17 cellular contexts compared by ENCODE assay signal in genomic region chr15:45113380-45113990, GRCh38. TPM values are rescaled to one million over a fixed set of nuclear protein-coding genes. Genes with fewer than 3 reads are reported as not detected.
A peak's percentile ranks its signal among the peaks of the same experiment; 100 is the strongest.
DNase-seq lines count a peak whose midpoint lies in the region; FAIRE-seq and TF ChIP-seq lines count a peak whose summit lies in the region.
"Had no signal": no experiment of that assay in that cellular context is flagged by ENCODE, and none has a peak within 500 bp of the region (broad histone marks: within the 10 kb centered on the region; RNA-seq: fewer than 3 reads in every experiment).

No MANE protein-coding gene starts in this region.

- intact Hi-C loops in endothelial cell of umbilical vein (cut with micrococcal nuclease): no loop called here

- H3K4me2 ChIP-seq in Karpas-422 (ENCODE audit: low read depth, low read length, poor library complexity, severe bottlenecking): peak overlapping the region; percentile 36
- H3K4me2 ChIP-seq in endothelial cell of umbilical vein (ENCODE audit: insufficient read depth, low read length): no peak overlapping the region
- peak overlapping the region; percentile 65 for H3K4me2 ChIP-seq in neural progenitor cell

- H3K27ac Mint-ChIP-seq in neural progenitor cell: no peak overlapping the region
- H3K27ac Mint-ChIP-seq: activated naive CD4-positive, alpha-beta T cell treated with anti-CD3 and anti-CD28 coated beads, Interleukin-2, amount 50 U/mL, for 24 hours had no signal

- H3F3A ChIP-seq in neural progenitor cell (ENCODE audit: low read depth): no peaks in the 10 kb centered on the region

- no peak for TF ChIP-seq POLR2A in endothelial cell of umbilical vein (IDR thresholded peaks at IDR 0.05; ENCODE audit: low read depth, low read length)

- H3K27ac ChIP-seq in Karpas-422 (ENCODE audit: low read length) (no peak overlapping the region), endothelial cell of umbilical vein (ENCODE audit: insufficient read depth, low read depth, low read length) (no peak overlapping the region), neural progenitor cell (no peak overlapping the region)
- H3K27ac ChIP-seq: suprapubic skin had no signal

- H3K4me1 ChIP-seq in Karpas-422 (ENCODE audit: low read length) (peaks cover 9% of the 10 kb centered on the region), endothelial cell of umbilical vein (ENCODE audit: control insufficient read depth, extremely low read depth, insufficient read depth, low read length) (peaks cover 4% of the 10 kb centered on the region), neural progenitor cell (no peaks in the 10 kb centered on the region)

- H3K27me3 Mint-ChIP-seq in neural progenitor cell (ENCODE audit: insufficient read depth, low read depth): peaks cover 83% of the 10 kb centered on the region

- peaks cover 4% of the 10 kb centered on the region for H3K9me3 Mint-ChIP-seq in neural progenitor cell
- H3K9me3 Mint-ChIP-seq: activated naive CD4-positive, alpha-beta T cell treated with anti-CD3 and anti-CD28 coated beads, Interleukin-2, amount 50 U/mL, for 24 hours had no signal

- no peaks in the 10 kb centered on the region for H3K9me3 ChIP-seq in Karpas-422 (ENCODE audit: low read length)
- no peaks in the 10 kb centered on the region for H3K9me3 ChIP-seq in endothelial cell of umbilical vein (replicated peaks; ENCODE audit: control insufficient read depth, insufficient read depth, low read length)
- no peaks in the 10 kb centered on the region for H3K9me3 ChIP-seq in neural progenitor cell (ENCODE audit: low read depth)
- H3K9me3 ChIP-seq: suprapubic skin had no signal

- H3K4me3 Mint-ChIP-seq in neural progenitor cell: peak overlapping the region; percentile 24

- POLR2A ChIA-PET in endothelial cell of umbilical vein (lab: Charles Lee): no interaction called here

- CTCF ChIA-PET in endothelial cell of umbilical vein (lab: Charles Lee): interaction anchor here (0.6 to 1.6 kb wide), 2 partner anchors 13 to 192 kb away, joined by 3 to 7 read pairs; no protein-coding TSS in a partner anchor

- no peak overlapping the region for H3K4me3 ChIP-seq in Karpas-422 (ENCODE audit: low read length)
- H3K4me3 ChIP-seq in endothelial cell of umbilical vein (replicated peaks in 1 of 3; ENCODE audit: insufficient read depth in 1 of 3, low read depth in 1 of 3, low read length in 3 of 3): no peak overlapping the region
- peak overlapping the region; percentile 13 for H3K4me3 ChIP-seq in neural progenitor cell
- H3K4me3 ChIP-seq: K562 had no signal

- H3K79me2 ChIP-seq in Karpas-422 (ENCODE audit: low read length) (no peaks in the 10 kb centered on the region), endothelial cell of umbilical vein (ENCODE audit: control insufficient read depth, insufficient read depth, low read length) (no peaks in the 10 kb centered on the region), neural progenitor cell (ENCODE audit: low read depth) (no peaks in the 10 kb centered on the region)

- H2AFZ ChIP-seq in Karpas-422 (ENCODE audit: low read length) (no peak overlapping the region), endothelial cell of umbilical vein (ENCODE audit: low read depth, low read length) (no peak overlapping the region), neural progenitor cell (replicated peaks) (no peak overlapping the region)

- no TSS peak for BruUV-seq in endothelial cell of umbilical vein (replicated peaks; lab: Mats Ljungman, UMichigan)

- no peak for FAIRE-seq in endothelial cell of umbilical vein (lab: Jason Lieb, UNC)
- FAIRE-seq: GM12891, K562 had no signal

- H3K9me2 ChIP-seq in Karpas-422 (replicated peaks; ENCODE audit: insufficient read depth, low read length): no peaks in the 10 kb centered on the region

- H3K9me1 ChIP-seq in endothelial cell of umbilical vein (replicated peaks; ENCODE audit: control insufficient read depth, extremely low read depth, insufficient read depth, low read length): no peaks in the 10 kb centered on the region

- H3K36me3 Mint-ChIP-seq in neural progenitor cell: no peaks in the 10 kb centered on the region
- H3K36me3 Mint-ChIP-seq: activated naive CD4-positive, alpha-beta T cell treated with anti-CD3 and anti-CD28 coated beads, Interleukin-2, amount 50 U/mL, for 24 hours had no signal

- H3K27me3 ChIP-seq in Karpas-422 (ENCODE audit: low read length) (no peaks in the 10 kb centered on the region), endothelial cell of umbilical vein (ENCODE audit: control insufficient read depth in 2 of 2, insufficient read depth in 2 of 2, low read length in 2 of 2) (peaks cover 79 to 87% of the 10 kb centered on the region in 2 experiments), neural progenitor cell (peaks cover 98% of the 10 kb centered on the region)

- DNase-seq in NCI-H1694 treated with DMSO at 0.1 percent for 48 hours (lab: John Stamatoyannopoulos, UW) (peak; percentile 12), NCI-H1694 (lab: John Stamatoyannopoulos, UW) (no peak), Karpas-422 (no peak), endothelial cell of umbilical vein (ENCODE audit: low read depth, low spot score) (no peak), neural progenitor cell (ENCODE audit: low spot score) (peak; percentile 5), GM19238 (ENCODE audit: insufficient read length, low spot score) (no peak), nucleus accumbens (lab: John Stamatoyannopoulos, UW) (no peak)
- DNase-seq in activated T-cell treated with anti-CD3 and anti-CD28 coated beads, Interleukin-2, amount 50 U/mL, for 1 hour: no peak
- DNase-seq: 8988T; activated CD4-positive, CD25-positive, alpha-beta regulatory T cell; central memory CD4-positive, alpha-beta T cell; kidney glomerular epithelial cell; NCI-H1417 treated with DMSO at 0.1 percent for 48 hours had no signal

- TF ChIP-seq CTCF in endothelial cell of umbilical vein (IDR thresholded peaks at IDR 0.05; ENCODE audit: extremely low read depth in 1 of 2, insufficient read depth in 1 of 2, low read depth in 1 of 2, low read length in 2 of 2): no peak
- no peak for TF ChIP-seq CTCF in neural progenitor cell (IDR thresholded peaks at IDR 0.05)

- peaks cover 25% of the 10 kb centered on the region for H3K4me1 Mint-ChIP-seq in neural progenitor cell

- H3K9ac ChIP-seq in Karpas-422 (ENCODE audit: low read length) (no peak overlapping the region), endothelial cell of umbilical vein (replicated peaks; ENCODE audit: extremely low read depth, insufficient read depth, low read length) (no peak overlapping the region), neural progenitor cell (no peak overlapping the region)

- H3K36me3 ChIP-seq in Karpas-422 (ENCODE audit: insufficient read depth, low read length): no peaks in the 10 kb centered on the region
- no peaks in the 10 kb centered on the region for H3K36me3 ChIP-seq in endothelial cell of umbilical vein (ENCODE audit: control insufficient read depth in 2 of 2, extremely low read depth in 1 of 2, insufficient read depth in 2 of 2, low read length in 2 of 2)
- H3K36me3 ChIP-seq in neural progenitor cell: no peaks in the 10 kb centered on the region
- H3K36me3 ChIP-seq: suprapubic skin had no signal

- H4K20me1 ChIP-seq in Karpas-422 (ENCODE audit: insufficient read depth, low read depth, low read length) (no peaks in the 10 kb centered on the region), endothelial cell of umbilical vein (replicated peaks; ENCODE audit: control insufficient read depth, extremely low read depth, insufficient read depth, low read length) (no peaks in the 10 kb centered on the region), neural progenitor cell (ENCODE audit: low read depth) (peaks cover 27% of the 10 kb centered on the region)

- dilution Hi-C loops in endothelial cell of umbilical vein (cut with MboI; ENCODE audit: extremely low pct_ligation_motif_present, low sequenced_read_pairs): no loop called here

RNA-seq across cellular contexts. Expression of gene DUOX2, which starts 0.5 kb away (rescaled TPM):
- total RNA-seq in Karpas-422 (2014; rRNA removed; shearing (Covaris generic); ENCODE audit: low replicate concordance): 0.07 and 0.45 TPM in 2 replicates
- total RNA-seq in endothelial cell of umbilical vein (not detected in 2 replicates), neural progenitor cell (ENCODE audit: low replicate concordance) (not detected in 2 replicates)
- 0.01 and 0.02 TPM in 2 replicates for polyA plus RNA-seq in endothelial cell of umbilical vein
- polyA plus RNA-seq in endothelial cell of umbilical vein (2011; cell fraction: cytosol; rRNA removed): not detected in 2 replicates
- polyA plus RNA-seq in endothelial cell of umbilical vein (2011; cell fraction: nucleus; rRNA removed): 0.03 TPM in 1 of 2 replicates, not detected in the other
- polyA plus RNA-seq in endothelial cell of umbilical vein (2012): 0.05 TPM in 1 of 2 replicates, not detected in the other
- not detected in 2 replicates for polyA minus RNA-seq in endothelial cell of umbilical vein
- polyA minus RNA-seq in endothelial cell of umbilical vein (2011; cell fraction: cytosol; rRNA and poly(A)+ RNA removed): not detected
- polyA minus RNA-seq in endothelial cell of umbilical vein (2011; cell fraction: nucleus; rRNA and poly(A)+ RNA removed): not detected in 2 replicates

RNA-seq across cellular contexts. Expression of gene DUOXA2, which starts 0.6 kb away (rescaled TPM):
- not detected in 2 replicates for total RNA-seq in Karpas-422 (2014; rRNA removed; shearing (Covaris generic); ENCODE audit: low replicate concordance)
- total RNA-seq in endothelial cell of umbilical vein (not detected in 2 replicates), neural progenitor cell (ENCODE audit: low replicate concordance) (not detected in 2 replicates)
- not detected in 2 replicates for polyA plus RNA-seq in endothelial cell of umbilical vein
- polyA plus RNA-seq in endothelial cell of umbilical vein (2011; cell fraction: cytosol; rRNA removed): not detected in 2 replicates
- not detected in 2 replicates for polyA plus RNA-seq in endothelial cell of umbilical vein (2011; cell fraction: nucleus; rRNA removed)
- not detected in 2 replicates for polyA plus RNA-seq in endothelial cell of umbilical vein (2012)
- not detected in 2 replicates for polyA minus RNA-seq in endothelial cell of umbilical vein
- polyA minus RNA-seq in endothelial cell of umbilical vein (2011; cell fraction: cytosol; rRNA and poly(A)+ RNA removed): not detected
- polyA minus RNA-seq in endothelial cell of umbilical vein (2011; cell fraction: nucleus; rRNA and poly(A)+ RNA removed): not detected in 2 replicates
- total RNA-seq: K562, suprapubic skin had no signal
- polyA plus RNA-seq: K562 had no signal

RNA-seq across cellular contexts. Expression of gene DUOXA1, which starts 16.2 kb away (rescaled TPM):
- not detected in 2 replicates for total RNA-seq in Karpas-422 (2014; rRNA removed; shearing (Covaris generic); ENCODE audit: low replicate concordance)
- total RNA-seq in endothelial cell of umbilical vein (not detected in 2 replicates), neural progenitor cell (ENCODE audit: low replicate concordance) (not detected in 2 replicates)
- polyA plus RNA-seq in endothelial cell of umbilical vein: 0.07 TPM in 1 of 2 replicates, not detected in the other
- polyA plus RNA-seq in endothelial cell of umbilical vein (2011; cell fraction: cytosol; rRNA removed): not detected in 2 replicates
- 0.05 and 0.13 TPM in 2 replicates for polyA plus RNA-seq in endothelial cell of umbilical vein (2011; cell fraction: nucleus; rRNA removed)
- polyA plus RNA-seq in endothelial cell of umbilical vein (2012): 0.05 and 0.15 TPM in 2 replicates
- polyA minus RNA-seq in endothelial cell of umbilical vein: not detected in 2 replicates
- polyA minus RNA-seq in endothelial cell of umbilical vein (2011; cell fraction: cytosol; rRNA and poly(A)+ RNA removed): not detected
- not detected in 2 replicates for polyA minus RNA-seq in endothelial cell of umbilical vein (2011; cell fraction: nucleus; rRNA and poly(A)+ RNA removed)

RNA-seq across cellular contexts. Expression of gene DUOX1, which starts 16.3 kb away (rescaled TPM):
- total RNA-seq in Karpas-422 (2014; rRNA removed; shearing (Covaris generic); ENCODE audit: low replicate concordance): not detected in 2 replicates
- total RNA-seq in endothelial cell of umbilical vein (not detected in 2 replicates), neural progenitor cell (ENCODE audit: low replicate concordance) (0.09 and 0.30 TPM in 2 replicates)
- not detected in 2 replicates for polyA plus RNA-seq in endothelial cell of umbilical vein
- not detected in 2 replicates for polyA plus RNA-seq in endothelial cell of umbilical vein (2011; cell fraction: cytosol; rRNA removed)
- not detected in 2 replicates for polyA plus RNA-seq in endothelial cell of umbilical vein (2011; cell fraction: nucleus; rRNA removed)
- 0.38 and 0.62 TPM in 2 replicates for polyA plus RNA-seq in endothelial cell of umbilical vein (2012)
- not detected in 2 replicates for polyA minus RNA-seq in endothelial cell of umbilical vein
- polyA minus RNA-seq in endothelial cell of umbilical vein (2011; cell fraction: cytosol; rRNA and poly(A)+ RNA removed): not detected
- polyA minus RNA-seq in endothelial cell of umbilical vein (2011; cell fraction: nucleus; rRNA and poly(A)+ RNA removed): not detected in 2 replicates

Comparison
In these comparisons a context has a peak if more than half of its experiments do, and no peak if none do; other contexts are left out.
1. DNase-seq: peak in NCI-H1694 treated with DMSO at 0.1 percent for 48 hours (single experiment) and neural progenitor cell (single experiment); none in NCI-H1694 (single experiment), Karpas-422 (single experiment), endothelial cell of umbilical vein (single experiment), GM19238 (single experiment), activated T-cell treated with anti-CD3 and anti-CD28 coated beads, Interleukin-2, amount 50 U/mL, for 1 hour (single experiment) and nucleus accumbens (0 of 56).